11 cellular contexts compared by ENCODE assay signal in the genomic region with DNA sequence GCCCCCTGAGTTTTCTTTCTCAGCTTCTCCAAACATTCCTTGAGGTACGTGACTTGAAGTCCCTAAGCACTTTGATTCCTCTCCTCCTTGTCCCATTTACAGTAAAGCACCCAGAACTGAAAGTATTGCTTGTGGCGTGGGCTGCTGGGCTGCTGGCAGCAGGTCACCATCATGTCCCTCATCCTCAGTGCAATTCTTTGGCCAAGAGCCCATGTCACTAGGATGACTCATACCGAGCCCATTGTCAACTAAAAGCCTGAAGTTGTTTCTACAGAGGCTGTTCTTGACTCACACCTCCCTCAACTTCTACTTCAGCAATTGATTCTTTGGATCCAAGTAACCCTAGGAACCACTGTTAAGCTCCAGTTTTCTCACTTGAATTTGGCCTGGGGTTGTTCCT. TPM values are rescaled to one million over a fixed set of nuclear protein-coding genes. Genes with fewer than 3 reads are reported as not detected.
DNase-seq lines count a peak whose midpoint lies in the region; ATAC-seq and TF ChIP-seq lines count a peak whose summit lies in the region.
"Had no signal": no experiment of that assay in that cellular context is flagged by ENCODE, and none has a peak within 500 bp of the region (broad histone marks: within the 10 kb centered on the region; RNA-seq: fewer than 3 reads in every experiment).

No MANE protein-coding gene starts in this region.

- no peaks in the 10 kb centered on the region for H3K36me3 ChIP-seq in SK-N-SH (replicated peaks in 1 of 2; ENCODE audit: control insufficient read depth in 1 of 2, insufficient read depth in 2 of 2, low read length in 1 of 2)
- no peaks in the 10 kb centered on the region for H3K36me3 ChIP-seq in Loucy (ENCODE audit: insufficient read depth, low read length)
- H3K36me3 ChIP-seq in mammary epithelial cell (ENCODE audit: insufficient read depth, low read length), result no peaks in the 10 kb centered on the region
- no peaks in the 10 kb centered on the region for H3K36me3 ChIP-seq in ascending aorta

- H3K4me3 ChIP-seq in SK-N-SH (ENCODE audit: low read depth in 2 of 2, low read length in 1 of 2) (no peak overlapping the region), Loucy (ENCODE audit: low read length, poor library complexity, severe bottlenecking) (no peak overlapping the region), mammary epithelial cell (replicated peaks in 1 of 3; ENCODE audit: insufficient read depth in 1 of 3, low read depth in 2 of 3, low read length in 3 of 3) (no peak overlapping the region), ascending aorta (no peak overlapping the region)

- H3K4me1 ChIP-seq in SK-N-SH (ENCODE audit: control insufficient read depth in 1 of 2, insufficient read depth in 2 of 2, low read depth in 1 of 2, low read length in 1 of 2) (no peaks in the 10 kb centered on the region), Loucy (ENCODE audit: insufficient read depth, low read length, poor library complexity, severe bottlenecking) (peaks cover 71% of the 10 kb centered on the region), mammary epithelial cell (ENCODE audit: insufficient read depth, low read length) (no peaks in the 10 kb centered on the region), ascending aorta (no peaks in the 10 kb centered on the region)

- in situ Hi-C loops in mammary epithelial cell (cut with MboI; ENCODE audit: low sequenced_read_pairs in 2 of 2), result no loop called here

- 35% methylated on average over 3 of the region's 3 CpGs for WGBS in SK-N-SH (ENCODE audit: low lambda C conversion rate)
- 7% methylated on average over 3 of the region's 3 CpGs for WGBS in mammary epithelial cell (ENCODE audit: low coverage, missing lambda C conversion rate)

- H3K27me3 ChIP-seq in SK-N-SH (ENCODE audit: insufficient read depth), result no peaks in the 10 kb centered on the region
- H3K27me3 ChIP-seq in Loucy (ENCODE audit: insufficient read depth, low read length, poor library complexity, severe bottlenecking), result no peaks in the 10 kb centered on the region
- no peaks in the 10 kb centered on the region for H3K27me3 ChIP-seq in mammary epithelial cell (ENCODE audit: insufficient read depth, low read length)
- no peaks in the 10 kb centered on the region for H3K27me3 ChIP-seq in ascending aorta

- DNase-seq in SK-N-SH, result no peak
- DNase-seq in mammary epithelial cell, result peak; percentile 12
- peak; percentile 40 for DNase-seq in pons (ENCODE audit: low spot score)
- no peak for DNase-seq in progenitor cell of endocrine pancreas (ENCODE audit: low spot score, unreplicated experiment)
- DNase-seq in NCI-H1092 (lab: John Stamatoyannopoulos, UW), result no peak
- DNase-seq in ascending aorta (ENCODE audit: low spot score in 2 of 2), result no peak

- H4K20me1 ChIP-seq in SK-N-SH (ENCODE audit: insufficient read depth) (no peaks in the 10 kb centered on the region), Loucy (ENCODE audit: insufficient read depth, low read length, poor library complexity, severe bottlenecking) (no peaks in the 10 kb centered on the region), mammary epithelial cell (ENCODE audit: insufficient read depth, low read length) (no peaks in the 10 kb centered on the region)

- no peaks in the 10 kb centered on the region for H3K27me3 Mint-ChIP-seq in progenitor cell of endocrine pancreas
- H3K27me3 Mint-ChIP-seq: activated naive CD8-positive, alpha-beta T cell; memory B cell; stimulated activated naive CD8-positive, alpha-beta T cell treated with anti-CD3 and anti-CD28 coated beads, Interleukin-15, Interleukin-2, amounts not matched to agents 100 ng/mL and 50 ng/mL, for 24 hours had no signal

- POLR2A ChIA-PET in SK-N-SH (lab: Yijun Ruan, JAX), result no interaction called here

- no peak overlapping the region for H3K27ac Mint-ChIP-seq in progenitor cell of endocrine pancreas
- H3K27ac Mint-ChIP-seq: activated naive CD8-positive, alpha-beta T cell; memory B cell; stimulated activated naive CD8-positive, alpha-beta T cell treated with anti-CD3 and anti-CD28 coated beads, Interleukin-15, Interleukin-2, amounts not matched to agents 100 ng/mL and 50 ng/mL, for 24 hours had no signal

- no peaks in the 10 kb centered on the region for H3K36me3 Mint-ChIP-seq in progenitor cell of endocrine pancreas (ENCODE audit: insufficient read depth)
- H3K36me3 Mint-ChIP-seq: activated naive CD8-positive, alpha-beta T cell; memory B cell had no signal

- CTCF ChIA-PET in SK-N-SH (lab: Yijun Ruan, JAX), result no interaction called here
- CTCF ChIA-PET in mammary epithelial cell (lab: Charles Lee; ENCODE audit: low non-redundant PET), result no interaction called here

- H3K27ac ChIP-seq in SK-N-SH (ENCODE audit: low read depth in 2 of 2, low read length in 1 of 2) (no peak overlapping the region), mammary epithelial cell (ENCODE audit: insufficient read depth, low read depth, low read length) (no peak overlapping the region), ascending aorta (no peak overlapping the region)

- no peak overlapping the region for H2AFZ ChIP-seq in SK-N-SH (ENCODE audit: low read depth)
- H2AFZ ChIP-seq in Loucy (ENCODE audit: low read length), result no peak overlapping the region; the same call in 1 of the 2 replicates
- no peak overlapping the region for H2AFZ ChIP-seq in mammary epithelial cell (ENCODE audit: low read depth, low read length)

- no peak overlapping the region for H3K4me3 Mint-ChIP-seq in progenitor cell of endocrine pancreas (ENCODE audit: low read depth)
- H3K4me3 Mint-ChIP-seq: activated naive CD8-positive, alpha-beta T cell; memory B cell; stimulated activated naive CD8-positive, alpha-beta T cell treated with anti-CD3 and anti-CD28 coated beads, Interleukin-15, Interleukin-2, amounts not matched to agents 100 ng/mL and 50 ng/mL, for 24 hours had no signal

- peaks cover under 1% of the 10 kb centered on the region for H3K4me1 Mint-ChIP-seq in progenitor cell of endocrine pancreas (ENCODE audit: low read depth)

- no peak for TF ChIP-seq RAD21 in SK-N-SH (IDR thresholded peaks at IDR 0.05; ENCODE audit: low read length)

- dilution Hi-C loops in mammary epithelial cell (cut with HindIII; ENCODE audit: low sequenced_read_pairs), result no loop called here

- TF ChIP-seq CTCF in SK-N-SH (IDR thresholded peaks at IDR 0.05), result no peak
- no peak for TF ChIP-seq CTCF in Loucy (conservative IDR thresholded peaks at IDR 0.05; ENCODE audit: low read length)
- TF ChIP-seq CTCF in mammary epithelial cell (conservative IDR thresholded peaks at IDR 0.05 in 1 of 2, IDR thresholded peaks at IDR 0.05 in 1 of 2; ENCODE audit: extremely low read depth in 1 of 2, insufficient read depth in 1 of 2, low read depth in 1 of 2, low read length in 2 of 2), result no peak
- no peak for TF ChIP-seq CTCF in progenitor cell of endocrine pancreas (IDR thresholded peaks at IDR 0.05; ENCODE audit: unreplicated experiment)
- TF ChIP-seq CTCF in ascending aorta (IDR thresholded peaks at IDR 0.05), result no peak

- BruUV-seq in mammary epithelial cell (replicated peaks; lab: Mats Ljungman, UMichigan), result no TSS peak

- no peak overlapping the region for H3K4me2 ChIP-seq in SK-N-SH
- peak overlapping the region; percentile 19 for H3K4me2 ChIP-seq in Loucy (ENCODE audit: low read depth, low read length, poor library complexity, severe bottlenecking)
- no peak overlapping the region for H3K4me2 ChIP-seq in mammary epithelial cell (ENCODE audit: insufficient read depth, low read depth, low read length)

- intact Hi-C loops in mammary epithelial cell (cut with micrococcal nuclease), result no loop called here
- intact Hi-C loops in ascending aorta (cut with DNase I), result no loop called here

- no peaks in the 10 kb centered on the region for H3F3A ChIP-seq in SK-N-SH (replicated peaks; ENCODE audit: insufficient read depth)
- peaks cover 30% of the 10 kb centered on the region for H3F3A ChIP-seq in Loucy (ENCODE audit: low read depth)

- H3K9ac ChIP-seq in SK-N-SH (no peak overlapping the region), Loucy (ENCODE audit: low read depth, low read length, poor library complexity, severe bottlenecking) (peak overlapping the region; percentile 81), mammary epithelial cell (ENCODE audit: insufficient read depth, low read length) (no peak overlapping the region)

- no peaks in the 10 kb centered on the region for H3K79me2 ChIP-seq in SK-N-SH (ENCODE audit: insufficient read depth)
- no peaks in the 10 kb centered on the region; the same call in 1 of the 2 replicates for H3K79me2 ChIP-seq in Loucy (ENCODE audit: insufficient read depth, low read length)
- no peaks in the 10 kb centered on the region for H3K79me2 ChIP-seq in mammary epithelial cell (ENCODE audit: insufficient read depth, low read length)

- H3K9me2 ChIP-seq in SK-N-SH (no peaks in the 10 kb centered on the region), Loucy (replicated peaks; ENCODE audit: low read depth, low read length) (no peaks in the 10 kb centered on the region)

- no peak; the same call in 2 of the 3 replicates for ATAC-seq in SK-N-SH treated with all-trans-retinoic acid at 6 μM for 48 hours

- no peak for TF ChIP-seq EP300 in SK-N-SH (IDR thresholded peaks at IDR 0.05; ENCODE audit: borderline replicate concordance in 1 of 2, low read depth in 1 of 2, low read length in 1 of 2)

- H3K9me3 ChIP-seq in SK-N-SH (no peaks in the 10 kb centered on the region), Loucy (ENCODE audit: insufficient read depth, low read depth, low read length) (no peaks in the 10 kb centered on the region), mammary epithelial cell (replicated peaks; ENCODE audit: insufficient read depth, low read length) (no peaks in the 10 kb centered on the region), ascending aorta (no peaks in the 10 kb centered on the region)

- H3K9me3 Mint-ChIP-seq in progenitor cell of endocrine pancreas (ENCODE audit: low read depth), result no peaks in the 10 kb centered on the region
- H3K9me3 Mint-ChIP-seq: memory B cell; stimulated activated naive CD8-positive, alpha-beta T cell treated with anti-CD3 and anti-CD28 coated beads, Interleukin-15, Interleukin-2, amounts not matched to agents 100 ng/mL and 50 ng/mL, for 24 hours had no signal

TF ChIP-seq in SK-N-SH treated with all-trans-retinoic acid at 6 μM for 48 hours, 23 proteins besides CTCF, POLR2A, EP300 and RAD21 (continues in another document):
- no peak for TF ChIP-seq SNAI2 (CRISPR knock-in tag; IDR thresholded peaks at IDR 0.05)
- no peak for TF ChIP-seq BACH2 (CRISPR knock-in tag; IDR thresholded peaks at IDR 0.05; ENCODE audit: borderline replicate concordance)
- TF ChIP-seq ZFP30 (CRISPR knock-in tag; IDR thresholded peaks at IDR 0.05), result no peak
- no peak for TF ChIP-seq ZNF70 (CRISPR knock-in tag; IDR thresholded peaks at IDR 0.05)
- no peak for TF ChIP-seq ZNF8 (CRISPR knock-in tag; IDR thresholded peaks at IDR 0.05)

RNA-seq across cellular contexts. Expression of a gene that starts 54.3 kb away (rescaled TPM):
- polyA plus RNA-seq in SK-N-SH (2012; rRNA removed) (122 and 139 TPM in 2 replicates), mammary epithelial cell (263 TPM)
- 122 and 123 TPM in 2 replicates for polyA plus RNA-seq in SK-N-SH (2012; cell fraction: cytosol; rRNA removed)
- 71.3 and 114 TPM in 2 replicates for polyA plus RNA-seq in SK-N-SH (2012; cell fraction: nucleus; rRNA removed)
- total RNA-seq in mammary epithelial cell (100 to 1,000 TPM in 1 of 2 donors, 10 to 100 TPM in 1; 63.7 to 168 TPM), progenitor cell of endocrine pancreas (132 and 140 TPM in 2 replicates), ascending aorta (11.6 TPM)
- polyA minus RNA-seq in mammary epithelial cell, result 483 TPM

Comparison
In these comparisons a context has a peak if more than half of its experiments do, and no peak if none do; other contexts are left out.
1. DNase-seq: peak in mammary epithelial cell (single experiment) and pons (single experiment); none in SK-N-SH (single experiment), progenitor cell of endocrine pancreas (single experiment), NCI-H1092 (single experiment) and ascending aorta (0 of 2).